ENCODE assay signal across 11 cellular contexts in the genomic region with DNA sequence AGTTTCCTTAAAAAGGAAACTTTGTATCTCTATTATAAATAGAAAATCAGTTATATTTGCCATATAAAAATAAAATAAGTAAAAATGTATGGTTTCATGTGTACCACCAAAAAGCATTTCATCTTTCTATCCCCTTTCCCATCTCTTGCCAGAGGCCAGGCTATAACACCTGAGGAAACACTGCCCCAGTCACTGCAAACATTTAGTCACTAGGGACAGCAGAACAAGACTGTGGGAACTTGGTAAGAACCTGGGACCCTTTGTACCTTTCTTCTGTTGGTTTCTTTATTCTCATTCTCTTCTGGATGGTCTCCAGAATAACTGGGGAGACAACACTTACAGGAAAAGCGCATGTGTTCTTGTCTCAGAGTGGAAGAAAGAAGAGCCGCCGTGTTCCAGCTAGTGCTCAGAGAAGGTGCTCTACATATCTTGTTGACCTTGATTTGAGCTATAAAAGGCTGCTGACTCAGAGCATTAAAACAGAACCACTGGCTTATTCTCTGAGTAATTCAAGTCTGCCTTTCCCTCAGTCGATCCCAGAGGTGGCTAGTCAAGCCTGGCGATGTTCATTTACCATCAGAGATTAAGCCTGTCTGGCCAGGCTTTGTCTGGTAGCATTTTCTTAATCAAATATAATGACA.
DNase-seq lines count a peak whose midpoint lies in the region; ATAC-seq, FAIRE-seq and TF ChIP-seq lines count a peak whose summit lies in the region.
"Had no signal": no experiment of that assay in that cellular context is flagged by ENCODE, and none has a peak within 500 bp of the region (broad histone marks: within the 10 kb centered on the region; RNA-seq: fewer than 3 reads in every experiment).

No MANE protein-coding gene starts in this region.

- ATAC-seq in aorta (ENCODE audit: low FRiP score): peak; percentile 63
- ATAC-seq in GM19452 (IDR thresholded peaks at IDR 0.05; ENCODE audit: unreplicated experiment): no peak

- intact Hi-C loops in endothelial cell of umbilical vein (cut with micrococcal nuclease) (no loop called here), aorta (cut with DNase I) (no loop called here), esophagus squamous epithelium (cut with DNase I) (no loop called here)

- no peaks in the 10 kb centered on the region for H3K9me3 ChIP-seq in endothelial cell of umbilical vein (replicated peaks; ENCODE audit: control insufficient read depth, insufficient read depth, low read length)
- no peaks in the 10 kb centered on the region for H3K9me3 ChIP-seq in mesodermal cell (ENCODE audit: control insufficient read depth, low read length)
- H3K9me3 ChIP-seq in aorta (ENCODE audit: control insufficient read depth, low read length): no peaks in the 10 kb centered on the region
- H3K9me3 ChIP-seq in esophagus squamous epithelium: no peaks in the 10 kb centered on the region

- peaks cover 4% of the 10 kb centered on the region for H3K4me1 ChIP-seq in endothelial cell of umbilical vein (ENCODE audit: control insufficient read depth, extremely low read depth, insufficient read depth, low read length)
- H3K4me1 ChIP-seq in mesodermal cell (ENCODE audit: control insufficient read depth, insufficient read depth, low read length, poor library complexity, severe bottlenecking): peaks cover 23% of the 10 kb centered on the region
- peaks cover 4 to 6% of the 10 kb centered on the region in 2 donors for H3K4me1 ChIP-seq in aorta (ENCODE audit: control insufficient read depth in 1 of 2, insufficient read depth in 2 of 2, low read length in 2 of 2)
- peaks cover 0 to 18% (median 0%) of the 10 kb centered on the region in 3 donors for H3K4me1 ChIP-seq in esophagus squamous epithelium

- H3K9ac ChIP-seq in endothelial cell of umbilical vein (replicated peaks; ENCODE audit: extremely low read depth, insufficient read depth, low read length): no peak overlapping the region

- POLR2A ChIA-PET in endothelial cell of umbilical vein (lab: Charles Lee): no interaction called here

- 92 to 100% methylated on average over 3 of the region's 5 CpGs for WGBS in mesodermal cell (ENCODE audit: insufficient coverage in 2 of 2), 2 experiments
- WGBS in aorta, 2 donors: 22 to 24% methylated on average over 5 of the region's 5 CpGs
- 37 to 43% methylated on average over 4 to 5 of the region's 5 CpGs for WGBS in esophagus squamous epithelium, 2 donors

- CTCF ChIA-PET in endothelial cell of umbilical vein (lab: Charles Lee): interaction anchor here (0.8 to 1.0 kb wide), 2 partner anchors 44 to 974 kb away, joined by 3 read pairs; no protein-coding TSS in a partner anchor

- BruUV-seq in endothelial cell of umbilical vein (replicated peaks; lab: Mats Ljungman, UMichigan): no TSS peak

- H3K36me3 ChIP-seq in endothelial cell of umbilical vein (ENCODE audit: control insufficient read depth in 2 of 2, extremely low read depth in 1 of 2, insufficient read depth in 2 of 2, low read length in 2 of 2) (no peaks in the 10 kb centered on the region), mesodermal cell (ENCODE audit: control insufficient read depth, insufficient read depth, low read length) (no peaks in the 10 kb centered on the region), aorta (ENCODE audit: control insufficient read depth in 1 of 2, insufficient read depth in 2 of 2, low read length in 1 of 2) (no peaks in the 10 kb centered on the region), esophagus squamous epithelium (no peaks in the 10 kb centered on the region)

- H3K9me1 ChIP-seq in endothelial cell of umbilical vein (replicated peaks; ENCODE audit: control insufficient read depth, extremely low read depth, insufficient read depth, low read length): no peaks in the 10 kb centered on the region

- peak; percentile 3 for DNase-seq in NCI-H1436 treated with DMSO at 0.1 percent for 48 hours (lab: John Stamatoyannopoulos, UW)
- DNase-seq in NCI-H1436 (lab: John Stamatoyannopoulos, UW): no peak
- peak; percentile 36 for DNase-seq in endothelial cell of umbilical vein (ENCODE audit: low read depth, low spot score)
- DNase-seq in aorta: no peak
- DNase-seq in esophagus squamous epithelium (lab: John Stamatoyannopoulos, UW): no peak
- no peak for DNase-seq in frontal cortex (ENCODE audit: low spot score in 2 of 2)

- FAIRE-seq in endothelial cell of umbilical vein (lab: Jason Lieb, UNC): no peak
- FAIRE-seq in frontal cortex (lab: Jason Lieb, UNC): no peak
- FAIRE-seq: HTR-8/SVneo had no signal

- no peak overlapping the region for H3K4me2 ChIP-seq in endothelial cell of umbilical vein (ENCODE audit: insufficient read depth, low read length)

- H4K20me1 ChIP-seq in endothelial cell of umbilical vein (replicated peaks; ENCODE audit: control insufficient read depth, extremely low read depth, insufficient read depth, low read length): no peaks in the 10 kb centered on the region

- dilution Hi-C loops in endothelial cell of umbilical vein (cut with MboI; ENCODE audit: extremely low pct_ligation_motif_present, low sequenced_read_pairs): no loop called here

- H3K4me3 ChIP-seq in endothelial cell of umbilical vein (replicated peaks in 1 of 3; ENCODE audit: insufficient read depth in 1 of 3, low read depth in 1 of 3, low read length in 3 of 3): no peak overlapping the region
- H3K4me3 ChIP-seq in mesodermal cell (ENCODE audit: extremely low read depth, insufficient read depth, low read length, poor library complexity, severe bottlenecking): no peak overlapping the region
- H3K4me3 ChIP-seq in aorta (ENCODE audit: low read length in 2 of 2): no peak overlapping the region
- H3K4me3 ChIP-seq in esophagus squamous epithelium: no peak overlapping the region
- H3K4me3 ChIP-seq: skin epidermis had no signal

- no peak overlapping the region for H3K27ac ChIP-seq in endothelial cell of umbilical vein (ENCODE audit: insufficient read depth, low read depth, low read length)
- peak overlapping the region; percentile 39 for H3K27ac ChIP-seq in mesodermal cell (ENCODE audit: low read depth, low read length, severe bottlenecking)
- H3K27ac ChIP-seq in aorta (ENCODE audit: low read depth in 1 of 2, low read length in 2 of 2): peak overlapping the region in 1 of 2 donors; percentile 59
- peak overlapping the region in 1 of 4 donors; percentile 5 for H3K27ac ChIP-seq in esophagus squamous epithelium
- H3K27ac ChIP-seq: 22Rv1 had no signal

- H3K27me3 ChIP-seq in endothelial cell of umbilical vein (ENCODE audit: control insufficient read depth in 2 of 2, insufficient read depth in 2 of 2, low read length in 2 of 2): no peaks in the 10 kb centered on the region
- H3K27me3 ChIP-seq in aorta (ENCODE audit: control insufficient read depth in 1 of 2, insufficient read depth in 2 of 2, low read length in 1 of 2): no peaks in the 10 kb centered on the region
- no peaks in the 10 kb centered on the region for H3K27me3 ChIP-seq in esophagus squamous epithelium

- no peak for TF ChIP-seq CTCF in endothelial cell of umbilical vein (IDR thresholded peaks at IDR 0.05; ENCODE audit: extremely low read depth in 1 of 2, insufficient read depth in 1 of 2, low read depth in 1 of 2, low read length in 2 of 2)
- TF ChIP-seq CTCF in esophagus squamous epithelium (IDR thresholded peaks at IDR 0.05): no peak

- H3K79me2 ChIP-seq in endothelial cell of umbilical vein (ENCODE audit: control insufficient read depth, insufficient read depth, low read length): no peaks in the 10 kb centered on the region

- H2AFZ ChIP-seq in endothelial cell of umbilical vein (ENCODE audit: low read depth, low read length): no peak overlapping the region

- TF ChIP-seq POLR2A in endothelial cell of umbilical vein (IDR thresholded peaks at IDR 0.05; ENCODE audit: low read depth, low read length): no peak
- no peak for TF ChIP-seq POLR2A in esophagus squamous epithelium (IDR thresholded peaks at IDR 0.05)

TF ChIP-seq in endothelial cell of umbilical vein, 7 proteins besides CTCF, POLR2A, EP300 and RAD21:
- TF ChIP-seq MYC (IDR thresholded peaks at IDR 0.05; ENCODE audit: low read depth, low read length): no peak

Comparison
In these comparisons a context has a peak if more than half of its experiments do, and no peak if none do; other contexts are left out.
1. DNase-seq: peak in NCI-H1436 treated with DMSO at 0.1 percent for 48 hours (single experiment) and endothelial cell of umbilical vein (single experiment); none in NCI-H1436 (single experiment), aorta (0 of 2), esophagus squamous epithelium (single experiment) and frontal cortex (0 of 2).